ENCODE assay signal across 9 cellular contexts in the genomic region with DNA sequence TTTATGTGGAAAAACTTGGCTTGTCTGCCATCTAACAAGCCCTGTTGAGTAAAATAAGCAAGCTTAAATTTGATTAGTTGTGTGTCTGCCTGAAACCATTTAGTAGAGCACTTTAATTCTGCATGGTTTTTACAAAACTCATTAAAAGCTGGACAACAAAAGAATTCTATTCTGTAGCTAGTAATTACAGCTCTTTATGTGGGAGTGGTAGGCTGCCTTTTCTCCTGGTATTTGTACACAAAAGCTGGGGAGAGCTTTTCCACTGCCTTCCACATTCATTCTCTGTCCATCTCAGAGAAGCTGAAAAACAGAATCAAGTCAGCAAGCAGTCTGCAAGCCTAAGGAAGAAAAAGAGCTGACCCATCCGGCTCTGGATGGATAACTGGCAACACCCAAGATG. TPM values are rescaled to one million over a fixed set of nuclear protein-coding genes. Genes with fewer than 3 reads are reported as not detected.
DNase-seq lines count a peak whose midpoint lies in the region; ATAC-seq and TF ChIP-seq lines count a peak whose summit lies in the region.
"Had no signal": no experiment of that assay in that cellular context is flagged by ENCODE, and none has a peak within 500 bp of the region (broad histone marks: within the 10 kb centered on the region; RNA-seq: fewer than 3 reads in every experiment).

No MANE protein-coding gene starts in this region.

- H2AK5ac ChIP-seq in mesendoderm (ENCODE audit: low read length): no peak overlapping the region

- H3K23ac ChIP-seq in mesendoderm (ENCODE audit: low read length): peak overlapping the region; percentile 20

- peak overlapping the region; percentile 49 for H3K56ac ChIP-seq in mesendoderm (ENCODE audit: low read length)

- no peaks in the 10 kb centered on the region for H3K9me3 Mint-ChIP-seq in stimulated activated naive CD8-positive, alpha-beta T cell treated with anti-CD3 and anti-CD28 coated beads, Interleukin-15, Interleukin-2, amounts not matched to agents 100 ng/mL and 50 ng/mL, for 24 hours
- H3K9me3 Mint-ChIP-seq: activated B cell treated with CpG ODN at 0.5 μM for 24 hours had no signal

- no peak overlapping the region for H2BK120ac ChIP-seq in mesendoderm (ENCODE audit: low read depth, low read length)

- H3K4ac ChIP-seq in mesendoderm (ENCODE audit: low read depth, low read length): no peak overlapping the region

- H3K18ac ChIP-seq in mesendoderm (ENCODE audit: low read length): no peak overlapping the region

- TF ChIP-seq CTCF in body of pancreas (IDR thresholded peaks at IDR 0.05): no peak

- no peak overlapping the region for H3K4me3 ChIP-seq in body of pancreas
- H3K4me3 ChIP-seq in mesendoderm (ENCODE audit: low read length): peak overlapping the region; percentile 6

- TF ChIP-seq POLR2A in body of pancreas (IDR thresholded peaks at IDR 0.05): no peak

- H3K36me3 ChIP-seq in body of pancreas (replicated peaks in 1 of 2; ENCODE audit: insufficient read depth in 1 of 2, low read depth in 2 of 2) (no peaks in the 10 kb centered on the region), mesendoderm (ENCODE audit: control insufficient read depth, insufficient read depth, low read length) (no peaks in the 10 kb centered on the region)

- H3K4me1 Mint-ChIP-seq in stimulated activated naive CD8-positive, alpha-beta T cell treated with anti-CD3 and anti-CD28 coated beads, Interleukin-15, Interleukin-2, amounts not matched to agents 100 ng/mL and 50 ng/mL, for 24 hours (ENCODE audit: low read depth): peaks cover 60% of the 10 kb centered on the region

- H2BK15ac ChIP-seq in mesendoderm (replicated peaks; ENCODE audit: low read depth): no peak overlapping the region

- 59 to 61% methylated on average over 1 of the region's 1 CpG for WGBS in body of pancreas, 2 donors
- WGBS in mesendoderm (ENCODE audit: extremely low coverage, insufficient coverage, low lambda C conversion rate): no CpG with 5 or more reads among the region's 1 CpG

- no peaks in the 10 kb centered on the region for H3K9me3 ChIP-seq in body of pancreas

- peak overlapping the region; percentile 92 for H3K4me3 Mint-ChIP-seq in stimulated activated naive CD8-positive, alpha-beta T cell treated with anti-CD3 and anti-CD28 coated beads, Interleukin-15, Interleukin-2, amounts not matched to agents 100 ng/mL and 50 ng/mL, for 24 hours

- no peak for DNase-seq in stimulated activated naive CD8-positive, alpha-beta T cell treated with anti-CD3 and anti-CD28 coated beads, Interleukin-15, Interleukin-2, amounts not matched to agents 100 U/mL and 50 U/mL, for 24 hours
- DNase-seq in body of pancreas: no peak
- no peak for DNase-seq in mesendoderm
- DNase-seq in cortex of kidney (lab: John Stamatoyannopoulos, UW): no peak
- DNase-seq in midbrain (lab: John Stamatoyannopoulos, UW): no peak
- DNase-seq: activated B cell treated with CpG ODN at 0.5 μM for 24 hours had no signal

- H3K79me2 ChIP-seq in mesendoderm (ENCODE audit: control insufficient read depth, insufficient read depth, low read length): peaks cover 46% of the 10 kb centered on the region

- H3K27me3 ChIP-seq in body of pancreas (no peaks in the 10 kb centered on the region), mesendoderm (ENCODE audit: insufficient read depth, low read length, poor library complexity) (no peaks in the 10 kb centered on the region)

- peaks cover 50% of the 10 kb centered on the region for H3K36me3 Mint-ChIP-seq in stimulated activated naive CD8-positive, alpha-beta T cell treated with anti-CD3 and anti-CD28 coated beads, Interleukin-15, Interleukin-2, amounts not matched to agents 100 ng/mL and 50 ng/mL, for 24 hours (ENCODE audit: low read depth)

- intact Hi-C loops in body of pancreas (cut with DNase I): no loop called here

- H4K5ac ChIP-seq in mesendoderm (ENCODE audit: low read length): no peak overlapping the region

- peaks cover 2% of the 10 kb centered on the region for H3K79me1 ChIP-seq in mesendoderm (ENCODE audit: low read length)

- no peak overlapping the region for H4K8ac ChIP-seq in mesendoderm (ENCODE audit: low read depth, low read length)

- no peak overlapping the region for H3K27ac Mint-ChIP-seq in stimulated activated naive CD8-positive, alpha-beta T cell treated with anti-CD3 and anti-CD28 coated beads, Interleukin-15, Interleukin-2, amounts not matched to agents 100 ng/mL and 50 ng/mL, for 24 hours
- H3K27ac Mint-ChIP-seq: activated B cell treated with CpG ODN at 0.5 μM for 24 hours had no signal

- peaks cover 18% of the 10 kb centered on the region for H3K4me1 ChIP-seq in body of pancreas
- peaks cover 13% of the 10 kb centered on the region for H3K4me1 ChIP-seq in mesendoderm (ENCODE audit: control insufficient read depth, low read depth, low read length)

- peak overlapping the region; percentile 24 for H2BK5ac ChIP-seq in mesendoderm (ENCODE audit: low read length)

- H3K27me3 Mint-ChIP-seq in stimulated activated naive CD8-positive, alpha-beta T cell treated with anti-CD3 and anti-CD28 coated beads, Interleukin-15, Interleukin-2, amounts not matched to agents 100 ng/mL and 50 ng/mL, for 24 hours: no peaks in the 10 kb centered on the region

- no peak for ATAC-seq in stimulated activated naive CD8-positive, alpha-beta T cell treated with anti-CD3 and anti-CD28 coated beads, Interleukin-15, Interleukin-2, amounts not matched to agents 100 U/mL and 50 U/mL, for 24 hours
- no peak for ATAC-seq in body of pancreas
- no peak for ATAC-seq in HG02610 (IDR thresholded peaks at IDR 0.05; ENCODE audit: unreplicated experiment)
- no peak for ATAC-seq in GM19351 (IDR thresholded peaks at IDR 0.05; ENCODE audit: unreplicated experiment)

- peak overlapping the region; percentile 43 for H3K9ac ChIP-seq in mesendoderm (ENCODE audit: low read length)

- H3K27ac ChIP-seq in body of pancreas (peak overlapping the region in 3 of 4 donors; percentile 92 to 95 (median 93)), mesendoderm (ENCODE audit: low read depth, low read length) (peak overlapping the region; percentile 1)

- peak overlapping the region; percentile 42 for H3K4me2 ChIP-seq in mesendoderm (ENCODE audit: low read length)

RNA-seq across cellular contexts. Expression of gene ETS2, which starts 1.8 kb away (rescaled TPM):
- total RNA-seq in body of pancreas: 10 to 100 TPM; 17.9 to 25.7 TPM
- polyA plus RNA-seq in mesendoderm (2013, experiment 1 of 2): 54.1 TPM
- 53.4 TPM for polyA plus RNA-seq in mesendoderm (2013, experiment 2 of 2)
